Comparison of ENCODE assay signal across 13 cellular contexts in the genomic region with DNA sequence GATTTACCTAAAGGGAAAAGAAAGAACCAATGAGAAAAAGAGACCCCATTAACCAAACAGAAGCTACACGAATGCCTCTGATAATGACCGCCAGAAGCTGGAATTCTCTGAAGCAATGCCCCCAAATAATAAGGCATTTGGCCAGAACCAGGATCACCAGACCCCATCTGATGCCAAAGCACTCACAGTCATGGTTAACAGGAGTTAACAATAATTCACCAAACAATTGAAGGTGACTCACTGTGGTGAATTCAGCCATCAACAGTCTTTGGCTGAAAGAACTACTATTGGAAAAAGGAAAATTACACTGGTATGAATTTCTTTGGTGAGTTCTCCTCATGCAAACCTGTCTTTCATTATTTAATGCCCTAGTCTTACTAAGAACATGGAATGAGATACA.
"Had no signal": no experiment of that assay in that cellular context is flagged by ENCODE, and none has a peak within 500 bp of the region (broad histone marks: within the 10 kb centered on the region; RNA-seq: fewer than 3 reads in every experiment).

No MANE protein-coding gene starts in this region.

- ATAC-seq: activated CD8-positive, alpha-beta memory T cell treated with anti-CD3 and anti-CD28 coated beads, Interleukin-2, amount 10 ng/mL, durations not matched to agents 7 days and 5 days; left colon had no signal

- H3K4me3 ChIP-seq: hepatocyte, lung, right atrium auricular region, stomach had no signal

- DNase-seq: activated CD4-positive, alpha-beta T cell treated with anti-CD3 and anti-CD28 coated beads, Interleukin-2, amount 50 U/mL, for 1 hour; activated CD4-positive, CD25-positive, alpha-beta regulatory T cell; activated CD8-positive, alpha-beta memory T cell treated with anti-CD3 and anti-CD28 coated beads, Interleukin-2, amount 10 ng/mL, durations not matched to agents 7 days and 5 days; activated gamma-delta T cell treated with Interleukin-2 at 50 U/mL for 16 hours; activated naive CD8-positive, alpha-beta T cell treated with anti-CD3 and anti-CD28 coated beads for 36 hours; activated T-cell treated with anti-CD3 and anti-CD28 coated beads, Interleukin-2, amount 50 U/mL, for 24 hours; left colon; naive B cell; small intestine; stomach had no signal
